Comparison of ENCODE assay signal across 30 cellular contexts in genomic region chr12:93031028-93031427, GRCh38.
"Had no signal": no experiment of that assay in that cellular context is flagged by ENCODE, and none has a peak within 500 bp of the region (broad histone marks: within the 10 kb centered on the region; RNA-seq: fewer than 3 reads in every experiment).

No MANE protein-coding gene starts in this region.

- H3K9me3 Mint-ChIP-seq: naive B cell; naive thymus-derived CD8-positive, alpha-beta T cell; natural killer cell treated with Interleukin-12 subunit alpha and Interleukin-12 subunit beta and Interleukin-15 and Interleukin-18, amount 100 ng/mL, for 72 hours; stimulated activated memory B cell treated with anti-CD40 and anti-IgM and Interleukin-4, amounts not matched to agents 10 μg/mL and 1 μg/mL and 100 μg/mL, for 72 hours had no signal

- H3K4me3 ChIP-seq: psoas muscle, skin epidermis, smooth muscle cell, spleen, stomach, thoracic aorta, thyroid gland, tibial nerve, upper lobe of left lung, vagina had no signal

- H3K4me1 Mint-ChIP-seq: naive B cell; naive thymus-derived CD8-positive, alpha-beta T cell; nephron progenitor cell; stimulated activated memory B cell treated with anti-CD40 and anti-IgM and Interleukin-4, amounts not matched to agents 10 μg/mL and 1 μg/mL and 100 μg/mL, for 72 hours had no signal

- H3K9me3 ChIP-seq: neutrophil, psoas muscle, spleen, stomach, thoracic aorta, thyroid gland, tibial nerve, upper lobe of left lung, vagina had no signal

- H3K27ac ChIP-seq: neutrophil, parathyroid adenoma, psoas muscle, skin epidermis, spleen, stomach, thoracic aorta, thyroid gland, tibial nerve, upper lobe of left lung, vagina had no signal

- H3K36me3 Mint-ChIP-seq: naive B cell; naive thymus-derived CD8-positive, alpha-beta T cell; natural killer cell treated with Interleukin-12 subunit alpha and Interleukin-12 subunit beta and Interleukin-15 and Interleukin-18, amount 100 ng/mL, for 72 hours; stimulated activated memory B cell treated with anti-CD40 and anti-IgM and Interleukin-4, amounts not matched to agents 10 μg/mL and 1 μg/mL and 100 μg/mL, for 72 hours had no signal

- H3K27ac Mint-ChIP-seq: naive B cell; naive thymus-derived CD8-positive, alpha-beta T cell; natural killer cell treated with Interleukin-12 subunit alpha and Interleukin-12 subunit beta and Interleukin-15 and Interleukin-18, amount 100 ng/mL, for 72 hours; nephron progenitor cell; progenitor cell of endocrine pancreas; stimulated activated memory B cell treated with anti-CD40 and anti-IgM and Interleukin-4, amounts not matched to agents 10 μg/mL and 1 μg/mL and 100 μg/mL, for 72 hours had no signal

- ATAC-seq: naive thymus-derived CD8-positive, alpha-beta T cell; natural killer cell treated with Interleukin-12 subunit alpha and Interleukin-12 subunit beta and Interleukin-15 and Interleukin-18, amount 100 ng/mL, for 72 hours; psoas muscle; right cardiac atrium; sciatic nerve; stimulated activated memory B cell treated with anti-CD40 and anti-IgM and Interleukin-4, amounts not matched to agents 10 μg/mL and 1 μg/mL and 100 μg/mL, for 72 hours had no signal

- H3K4me3 Mint-ChIP-seq: naive B cell; naive thymus-derived CD8-positive, alpha-beta T cell; natural killer cell treated with Interleukin-12 subunit alpha and Interleukin-12 subunit beta and Interleukin-15 and Interleukin-18, amount 100 ng/mL, for 72 hours; nephron progenitor cell; neural crest cell; stimulated activated memory B cell treated with anti-CD40 and anti-IgM and Interleukin-4, amounts not matched to agents 10 μg/mL and 1 μg/mL and 100 μg/mL, for 72 hours had no signal

- H3K36me3 ChIP-seq: neutrophil, spleen, stomach, thoracic aorta, thyroid gland, tibial nerve, upper lobe of left lung, vagina had no signal

- H3K27me3 Mint-ChIP-seq: stimulated activated memory B cell treated with anti-CD40 and anti-IgM and Interleukin-4, amounts not matched to agents 10 μg/mL and 1 μg/mL and 100 μg/mL, for 72 hours had no signal

- DNase-seq: naive B cell; naive thymus-derived CD8-positive, alpha-beta T cell; nephron progenitor cell; nucleus accumbens; posterior cingulate gyrus; psoas muscle; right cardiac atrium; spleen; stimulated activated CD4-positive, alpha-beta T cell treated with anti-CD3 and anti-CD28 coated beads, Interleukin-12 subunit alpha, Interleukin-12 subunit beta, amount 100 ng/mL, for 4 hours; stimulated activated CD4-positive, alpha-beta T cell treated with anti-CD3 and anti-CD28 coated beads, Interleukin-1b, Interleukin-23, amount 100 ng/mL, for 48 hours; stimulated activated CD4-positive, alpha-beta T cell treated with anti-CD3 and anti-CD28 coated beads, Interleukin-4, amount 100 ng/mL, for 1 hour; stimulated activated CD4-positive, alpha-beta T cell treated with anti-CD3 and anti-CD28 coated beads, Interleukin-4, amount 100 ng/mL, for 4 hours; stimulated activated CD8-positive, alpha-beta memory T cell treated with anti-CD3 and anti-CD28 coated beads, Interleukin-4, amount 100 ng/mL, for 48 hours; stimulated activated naive CD4-positive, alpha-beta T cell treated with Interleukin-2 at 50 U/mL for 16 hours; stomach; thyroid gland; trophoblast cell; upper lobe of left lung had no signal

- H3K27me3 ChIP-seq: neutrophil, spleen, stomach, thyroid gland, tibial nerve, upper lobe of left lung, vagina had no signal

- H3K4me1 ChIP-seq: parathyroid adenoma, psoas muscle, spleen, stomach, thyroid gland, tibial nerve, upper lobe of left lung, vagina had no signal
